31 cellular contexts compared by ENCODE assay signal in genomic region chr1:54838565-54839180, GRCh38. TPM values are rescaled to one million over a fixed set of nuclear protein-coding genes. Genes with fewer than 3 reads are reported as not detected.
"Had no signal": no experiment of that assay in that cellular context is flagged by ENCODE, and none has a peak within 500 bp of the region (broad histone marks: within the 10 kb centered on the region; RNA-seq: fewer than 3 reads in every experiment).

No MANE protein-coding gene starts in this region.

- H3K4me1 ChIP-seq: heart left ventricle, upper lobe of right lung had no signal

- H3K27ac ChIP-seq: brain microvascular endothelial cell, foreskin keratinocyte, heart left ventricle, skin epidermis, thyroid gland, upper lobe of right lung had no signal

- H3K4me3 ChIP-seq: heart left ventricle, mucosa of descending colon, skin epidermis, thyroid gland, upper lobe of right lung had no signal

- H3K27me3 ChIP-seq: brain microvascular endothelial cell, heart left ventricle, thyroid gland, upper lobe of right lung had no signal

- H3K27ac Mint-ChIP-seq: activated CD4-positive, alpha-beta memory T cell treated with anti-CD3 and anti-CD28 coated beads, Interleukin-2, amount 10 ng/mL, durations not matched to agents 7 days and 5 days; activated CD4-positive, alpha-beta T cell treated with anti-CD3 and anti-CD28 coated beads, Interleukin-2, amount 10 ng/mL, durations not matched to agents 7 days and 5 days; activated naive CD4-positive, alpha-beta T cell treated with anti-CD3 and anti-CD28 coated beads, Interleukin-2, amount 10 ng/mL, durations not matched to agents 7 days and 5 days; natural killer cell treated with Interleukin-12 subunit alpha and Interleukin-12 subunit beta and Interleukin-15 and Interleukin-18, amount 100 ng/mL, for 72 hours; progenitor cell of endocrine pancreas; stimulated activated naive CD8-positive, alpha-beta T cell treated with anti-CD3 and anti-CD28 coated beads, Interleukin-15, Interleukin-2, amounts not matched to agents 100 ng/mL and 50 ng/mL, for 24 hours; T-helper 17 cell had no signal

- DNase-seq: activated CD4-positive, alpha-beta memory T cell treated with anti-CD3 and anti-CD28 coated beads, Interleukin-2, amount 10 ng/mL, durations not matched to agents 7 days and 5 days; activated CD4-positive, alpha-beta T cell treated with anti-CD3 and anti-CD28 coated beads, Interleukin-2, amount 10 ng/mL, durations not matched to agents 7 days and 5 days; activated CD4-positive, CD25-positive, alpha-beta regulatory T cell treated with anti-CD3 and anti-CD28 coated beads, Interleukin-2, amount 50 U/mL, for 72 hours; activated effector memory CD4-positive, alpha-beta T cell treated with anti-CD3 and anti-CD28 coated beads, Interleukin-2, amount 50 U/mL, for 16 hours; activated naive CD4-positive, alpha-beta T cell treated with anti-CD3 and anti-CD28 coated beads, Interleukin-2, amount 10 ng/mL, durations not matched to agents 7 days and 5 days; amniotic stem cell; brain microvascular endothelial cell; caudate nucleus; foreskin keratinocyte; heart left ventricle; left ventricle myocardium superior; mucosa of descending colon; stimulated activated CD4-positive, alpha-beta T cell treated with anti-CD3 and anti-CD28 coated beads, Interleukin-4, amount 100 ng/mL, for 24 hours; substantia nigra; T-helper 17 cell; T1000; thyroid gland; upper lobe of right lung had no signal

- H3K36me3 Mint-ChIP-seq: activated naive CD4-positive, alpha-beta T cell treated with anti-CD3 and anti-CD28 coated beads, Interleukin-2, amount 10 ng/mL, durations not matched to agents 7 days and 5 days had no signal

- H3K9me3 ChIP-seq: mucosa of descending colon, thyroid gland, upper lobe of right lung had no signal

- FAIRE-seq: astrocyte had no signal

- H3K36me3 ChIP-seq: brain microvascular endothelial cell, heart left ventricle, thyroid gland, upper lobe of right lung had no signal

- H3K9me3 Mint-ChIP-seq: activated CD4-positive, alpha-beta memory T cell treated with anti-CD3 and anti-CD28 coated beads, Interleukin-2, amount 10 ng/mL, durations not matched to agents 7 days and 5 days; activated CD4-positive, alpha-beta T cell treated with anti-CD3 and anti-CD28 coated beads, Interleukin-2, amount 10 ng/mL, durations not matched to agents 7 days and 5 days; activated naive CD4-positive, alpha-beta T cell treated with anti-CD3 and anti-CD28 coated beads, Interleukin-2, amount 10 ng/mL, durations not matched to agents 7 days and 5 days; natural killer cell treated with Interleukin-12 subunit alpha and Interleukin-12 subunit beta and Interleukin-15 and Interleukin-18, amount 100 ng/mL, for 72 hours; stimulated activated effector memory CD8-positive, alpha-beta T cell treated with anti-CD3 and anti-CD28 coated beads, Interleukin-12 subunit alpha, Interleukin-12 subunit beta, amount 100 ng/mL, for 72 hours; stimulated activated naive CD8-positive, alpha-beta T cell treated with anti-CD3 and anti-CD28 coated beads, Interleukin-15, Interleukin-2, amounts not matched to agents 100 ng/mL and 50 ng/mL, for 24 hours had no signal

- ATAC-seq: esophagus mucosa; foreskin keratinocyte; heart left ventricle; left ventricle myocardium superior; mucosa of descending colon; sciatic nerve; SK-N-SH treated with all-trans-retinoic acid at 6 μM for 48 hours; stimulated activated effector memory CD8-positive, alpha-beta T cell treated with anti-CD3 and anti-CD28 coated beads, Interleukin-12 subunit alpha, Interleukin-12 subunit beta, amount 100 ng/mL, for 72 hours; T-helper 17 cell; upper lobe of right lung had no signal

RNA-seq across cellular contexts. Expression of gene TTC22, which starts 37.5 kb away (rescaled TPM):
- total RNA-seq: astrocyte, lung microvascular endothelial cell, mesenteric fat pad, myocyte, osteoblast had no signal
